In the genomic region with DNA sequence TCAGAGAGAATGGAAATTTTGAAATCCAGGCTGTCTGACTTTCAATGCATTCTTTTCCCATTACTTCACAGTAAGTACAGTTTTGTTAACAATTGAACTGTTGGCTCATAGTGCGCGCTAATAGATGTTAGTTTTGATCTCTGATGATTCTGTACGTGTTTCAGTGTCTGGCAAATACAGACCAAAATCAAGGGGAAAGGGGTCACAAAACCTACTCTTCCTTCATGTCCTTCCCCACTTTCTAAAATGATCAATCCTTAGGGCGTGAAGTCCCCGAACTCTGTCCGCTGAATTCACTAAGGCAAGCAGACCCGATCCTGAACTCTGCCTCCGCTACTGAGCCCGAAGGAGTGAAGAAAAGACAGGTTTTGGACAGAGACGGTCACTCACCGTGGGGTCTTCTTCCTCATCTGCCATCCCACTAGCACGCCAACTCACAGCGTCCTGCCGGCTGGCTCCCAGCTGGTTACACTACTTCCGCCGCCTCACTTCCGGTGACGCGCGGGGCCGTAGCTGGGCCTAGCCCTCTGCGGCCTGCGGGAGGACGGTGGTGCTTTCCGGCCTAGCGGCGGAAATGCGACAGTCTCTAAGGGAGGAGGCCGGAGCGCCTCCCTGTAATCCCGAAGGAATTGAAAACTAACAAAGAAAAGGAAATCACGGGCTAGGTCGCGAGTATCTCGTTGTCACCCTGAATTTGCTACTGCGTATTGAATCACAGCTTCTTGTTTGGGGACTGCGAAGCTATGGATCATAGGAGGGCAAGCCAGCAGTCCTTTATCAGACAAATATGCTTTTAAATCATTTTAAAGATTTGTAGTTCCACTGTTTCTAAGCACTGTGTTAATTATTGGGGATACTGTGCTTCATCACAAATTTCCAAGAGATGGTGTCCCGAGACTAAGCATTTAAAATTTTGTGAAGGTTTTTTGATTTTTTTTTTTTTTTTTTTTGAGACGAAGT, we compare ENCODE assay signal across 8 cellular contexts. TPM values are rescaled to one million over a fixed set of nuclear protein-coding genes. Genes with fewer than 3 reads are reported as not detected.
A peak's percentile ranks its signal among the peaks of the same experiment; 100 is the strongest.
DNase-seq lines count a peak whose midpoint lies in the region; ATAC-seq, FAIRE-seq and TF ChIP-seq lines count a peak whose summit lies in the region.

A gene with protein sequence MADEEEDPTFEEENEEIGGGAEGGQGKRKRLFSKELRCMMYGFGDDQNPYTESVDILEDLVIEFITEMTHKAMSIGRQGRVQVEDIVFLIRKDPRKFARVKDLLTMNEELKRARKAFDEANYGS (minus strand): TSS at position 473 of the 960 bp plus-strand sequence. CDS start 56 bp downstream, at position 417.

- peaks cover 10% of the 10 kb centered on the region for H3K79me2 ChIP-seq in OCI-LY1 (ENCODE audit: insufficient read depth, low read length)

- H3K9me3 ChIP-seq in HUES48 (ENCODE audit: control insufficient read depth, insufficient read depth, low read length) (no peaks in the 10 kb centered on the region), OCI-LY1 (ENCODE audit: low read length) (no peaks in the 10 kb centered on the region)

- H3K4me2 ChIP-seq in OCI-LY1 (ENCODE audit: low read length) = peak within 1 kb of the TSS; percentile 74

- peak within 1 kb of the TSS; percentile 97 for H3K4me3 Mint-ChIP-seq in mesothelial cell of epicardium

- H3K27ac ChIP-seq in HUES48 (ENCODE audit: low read depth, low read length) (peak within 1 kb of the TSS; percentile 97), OCI-LY1 (ENCODE audit: low read depth, low read length, poor library complexity, severe bottlenecking) (peak within 1 kb of the TSS; percentile 61)

- H3K27ac Mint-ChIP-seq in mesothelial cell of epicardium = peak within 1 kb of the TSS; percentile 99

- no peaks in the 10 kb centered on the region for H3F3A ChIP-seq in OCI-LY1 (ENCODE audit: insufficient read depth, low read length)

- H3K9me3 Mint-ChIP-seq in mesothelial cell of epicardium = no peaks in the 10 kb centered on the region

- peaks cover 21% of the 10 kb centered on the region for H3K4me1 Mint-ChIP-seq in mesothelial cell of epicardium

- H3K36me3 ChIP-seq in HUES48 (ENCODE audit: control insufficient read depth, insufficient read depth, low read length) (peaks cover 8% of the 10 kb centered on the region), OCI-LY1 (ENCODE audit: insufficient read depth, low read length) (peaks cover 5% of the 10 kb centered on the region; the same call in 1 of the 2 replicates)

- H3K36me3 Mint-ChIP-seq in mesothelial cell of epicardium = peaks cover 11% of the 10 kb centered on the region

- H3K27me3 ChIP-seq in HUES48 (ENCODE audit: control insufficient read depth, insufficient read depth, low read length) = no peaks in the 10 kb centered on the region
- no peaks in the 10 kb centered on the region for H3K27me3 ChIP-seq in OCI-LY1 (ENCODE audit: insufficient read depth, low read length)

- TF ChIP-seq CTCF in OCI-LY1 (IDR thresholded peaks at IDR 0.05; ENCODE audit: low read length) (no peak), mesothelial cell of epicardium (IDR thresholded peaks at IDR 0.05; ENCODE audit: unreplicated experiment) (no peak)

- H3K4me1 ChIP-seq in HUES48 (ENCODE audit: control insufficient read depth, insufficient read depth, low read length) = peaks cover 8% of the 10 kb centered on the region; the same call in 1 of the 2 replicates
- peaks cover 16% of the 10 kb centered on the region for H3K4me1 ChIP-seq in OCI-LY1 (ENCODE audit: insufficient read depth, low read length, severe bottlenecking)

- FAIRE-seq in endometrium (lab: Jason Lieb, UNC) = peak; percentile 85

- peak; percentile 96 for DNase-seq in D341Med (ENCODE audit: low spot score)
- DNase-seq in activated CD8-positive, alpha-beta memory T cell treated with anti-CD3 and anti-CD28 coated beads, Interleukin-2, amount 50 U/mL, for 4 hours = peak; percentile 85
- DNase-seq in mesothelial cell of epicardium (ENCODE audit: low spot score in 2 of 2, unreplicated experiment in 2 of 2) = peak; percentile 85 to 92
- peak; percentile 87 to 88 for DNase-seq in stimulated activated CD8-positive, alpha-beta memory T cell treated with anti-CD3 and anti-CD28 coated beads, Interleukin-15, amount 100 ng/mL, for 48 hours (ENCODE audit: low read depth in 2 of 2)

- no peaks in the 10 kb centered on the region for H3K9me2 ChIP-seq in OCI-LY1 (ENCODE audit: low read depth, low read length)

- no peaks in the 10 kb centered on the region for H3K27me3 Mint-ChIP-seq in mesothelial cell of epicardium (ENCODE audit: low read depth)

- H4K20me1 ChIP-seq in OCI-LY1 (ENCODE audit: insufficient read depth, low read length) = no peaks in the 10 kb centered on the region

- H3K9ac ChIP-seq in HUES48 (ENCODE audit: low read depth, low read length) = peak within 1 kb of the TSS; percentile 82
- peak within 1 kb of the TSS; percentile 74 for H3K9ac ChIP-seq in OCI-LY1 (ENCODE audit: low read length)

- H3K4me3 ChIP-seq in HUES48 (ENCODE audit: low read depth, low read length) = peak within 1 kb of the TSS; percentile 95
- peak within 1 kb of the TSS; percentile 80 for H3K4me3 ChIP-seq in OCI-LY1 (ENCODE audit: low read depth, low read length, poor library complexity, severe bottlenecking)

- peak; percentile 100 for ATAC-seq in GM21390 (IDR thresholded peaks at IDR 0.05; ENCODE audit: unreplicated experiment)

- no peak within 1 kb of the TSS; the same call in 1 of the 2 replicates for H2AFZ ChIP-seq in OCI-LY1 (ENCODE audit: low read length)

RNA-seq across cellular contexts. Expression of the gene that starts here (rescaled TPM):
- 27.0 to 30.0 TPM (median 27.2 TPM) in 3 replicates for total RNA-seq in mesothelial cell of epicardium

Comparison
In these comparisons a context has a peak if more than half of its experiments do, and no peak if none do; other contexts are left out.
1. Peak in every context shown above with its lines: DNase-seq, ATAC-seq, H3K4me3 ChIP-seq and H3K27ac ChIP-seq.